In genomic region chr5:113514263-113514590, GRCh38 we compare ENCODE assay signal across 1 cellular context.
TF ChIP-seq lines count a peak whose summit lies in the region.

No MANE protein-coding gene starts in this region.

TF ChIP-seq in neural cell, 6 proteins besides CTCF, POLR2A, EP300 and RAD21:
- TF ChIP-seq REST (IDR thresholded peaks at IDR 0.05; ENCODE audit: borderline replicate concordance) = no peak
